Comparison of ENCODE assay signal across 8 cellular contexts in the genomic region with DNA sequence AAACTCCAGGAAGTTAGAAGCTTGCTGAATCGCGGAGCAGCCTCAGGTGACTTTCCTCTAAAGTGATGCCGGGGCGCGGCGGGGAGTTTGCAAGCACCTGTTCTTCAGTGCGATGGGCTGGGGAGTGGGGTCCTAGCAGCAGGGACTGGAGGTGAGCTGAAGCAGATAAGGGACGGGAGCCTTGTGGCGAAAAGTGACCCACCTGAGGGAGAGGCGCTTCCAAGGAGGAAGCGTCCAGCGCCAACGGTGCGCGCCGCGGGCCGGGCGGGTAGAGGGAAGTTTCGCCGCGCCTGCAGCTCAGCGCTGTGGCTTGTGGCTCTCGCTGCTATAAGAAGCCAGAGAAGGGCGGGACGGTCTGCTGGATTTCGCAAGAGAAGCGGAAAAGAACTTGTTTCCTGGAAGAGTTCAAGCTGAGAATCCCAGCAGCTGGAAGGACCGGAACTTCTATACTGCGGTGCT. TPM values are rescaled to one million over a fixed set of nuclear protein-coding genes. Genes with fewer than 3 reads are reported as not detected.
A peak's percentile ranks its signal among the peaks of the same experiment; 100 is the strongest.
DNase-seq lines count a peak whose midpoint lies in the region; ATAC-seq, FAIRE-seq and TF ChIP-seq lines count a peak whose summit lies in the region.

STEAP4 (minus strand) TSS at position 305 of the 459 bp plus-strand sequence. CDS start 22,625 bp downstream, outside the sequence.

- no peaks in the 10 kb centered on the region for H3K4me1 ChIP-seq in A549

- H3K4me3 ChIP-seq in A549 (peak within 1 kb of the TSS; percentile 36), cardiac fibroblast (replicated peaks in 1 of 2; ENCODE audit: low read depth in 2 of 2, low read length in 2 of 2) (peak within 1 kb of the TSS; percentile 22 to 28)

- POLR2A ChIA-PET in A549 (lab: Yijun Ruan, JAX): no interaction called here

- FAIRE-seq in A549 (lab: Jason Lieb, UNC): no peak
- FAIRE-seq in H54 (lab: Jason Lieb, UNC): no peak

- peak; percentile 78 to 82 for ATAC-seq in A549
- ATAC-seq in HG03565 (IDR thresholded peaks at IDR 0.05; ENCODE audit: unreplicated experiment): no peak
- no peak for ATAC-seq in HG03460 (IDR thresholded peaks at IDR 0.05; ENCODE audit: unreplicated experiment)

- peak within 1 kb of the TSS; percentile 78 for H3K4me2 ChIP-seq in A549

- no peak for TF ChIP-seq EP300 in A549 (IDR thresholded peaks at IDR 0.05)

- DNase-seq in A549 (ENCODE audit: low read depth in 1 of 2, low spot score in 1 of 2): peak in 1 of 2 experiments; percentile 40
- DNase-seq in KG1 (lab: John Stamatoyannopoulos, UW): peak; percentile 19
- peak; percentile 72 to 89 for DNase-seq in cardiac fibroblast (ENCODE audit: low read depth in 2 of 2)
- peak; percentile 80 for DNase-seq in kidney tubule cell (ENCODE audit: low spot score)
- DNase-seq in stimulated activated CD8-positive, alpha-beta memory T cell treated with anti-CD3 and anti-CD28 coated beads, Interleukin-4, amount 100 ng/mL, for 48 hours: peak; percentile 27
- no peak for DNase-seq in H54 (ENCODE audit: insufficient read length, low spot score)

- H3K9me3 ChIP-seq in A549: no peaks in the 10 kb centered on the region

- H3K27ac ChIP-seq in A549: no peak within 1 kb of the TSS

- TF ChIP-seq CTCF in A549 (IDR thresholded peaks at IDR 0.05): no peak
- TF ChIP-seq CTCF in cardiac fibroblast (IDR thresholded peaks at IDR 0.05; ENCODE audit: low read depth, low read length): no peak

- no peak for TF ChIP-seq POLR2A in A549 (IDR thresholded peaks at IDR 0.05; ENCODE audit: low read length)
- no peak for TF ChIP-seq POLR2A in H54 (IDR thresholded peaks at IDR 0.05; ENCODE audit: low read depth, low read length)

- no peak for TF ChIP-seq RAD21 in A549 (conservative IDR thresholded peaks at IDR 0.05 in 1 of 2, IDR thresholded peaks at IDR 0.05 in 1 of 2)

- CTCF ChIA-PET in A549 (lab: Yijun Ruan, JAX): no interaction called here

- WGBS in A549 (ENCODE audit: missing lambda C conversion rate): 7% methylated on average over 29 of the region's 30 CpGs

TF ChIP-seq in A549, 52 proteins besides CTCF, POLR2A, EP300 and RAD21:
- TF ChIP-seq CBX8 (IDR thresholded peaks at IDR 0.05) (no peak), ZC3H11A (IDR thresholded peaks at IDR 0.05) (no peak), CEBPB (IDR thresholded peaks at IDR 0.05) (peak in 1 of 2 experiments; percentile 30; a peak in 1 of 4 replicates), BHLHE40 (IDR thresholded peaks at IDR 0.05; ENCODE audit: low read depth, low read length) (no peak)

RNA-seq across cellular contexts. Expression of gene STEAP4, which starts in this region (rescaled TPM):
- polyA plus RNA-seq in A549 (2011; rRNA removed) (0.01 TPM in 1 of 2 replicates, not detected in the other), A549 (2017; fragmentation: RNase III; extraction: RNeasy Plus Mini Kit Qiagen cat#74134 plus additional on column Dnase treatment) (not detected in 3 replicates)
- not detected in 2 replicates for polyA plus RNA-seq in A549 (2012; cell fraction: cytosol; rRNA removed)
- polyA plus RNA-seq in A549 (2012; cell fraction: nucleus; rRNA removed): not detected in 2 replicates
- polyA minus RNA-seq in A549 (2011; rRNA and poly(A)+ RNA removed): not detected in 2 replicates

Comparison
In these comparisons a context has a peak if more than half of its experiments do, and no peak if none do; other contexts are left out.
1. Peak in ATAC-seq, H3K4me3 ChIP-seq and H3K4me2 ChIP-seq in A549; RNA of the gene not detected or under 1 TPM.